ENCODE assay signal across 8 cellular contexts in the genomic region with DNA sequence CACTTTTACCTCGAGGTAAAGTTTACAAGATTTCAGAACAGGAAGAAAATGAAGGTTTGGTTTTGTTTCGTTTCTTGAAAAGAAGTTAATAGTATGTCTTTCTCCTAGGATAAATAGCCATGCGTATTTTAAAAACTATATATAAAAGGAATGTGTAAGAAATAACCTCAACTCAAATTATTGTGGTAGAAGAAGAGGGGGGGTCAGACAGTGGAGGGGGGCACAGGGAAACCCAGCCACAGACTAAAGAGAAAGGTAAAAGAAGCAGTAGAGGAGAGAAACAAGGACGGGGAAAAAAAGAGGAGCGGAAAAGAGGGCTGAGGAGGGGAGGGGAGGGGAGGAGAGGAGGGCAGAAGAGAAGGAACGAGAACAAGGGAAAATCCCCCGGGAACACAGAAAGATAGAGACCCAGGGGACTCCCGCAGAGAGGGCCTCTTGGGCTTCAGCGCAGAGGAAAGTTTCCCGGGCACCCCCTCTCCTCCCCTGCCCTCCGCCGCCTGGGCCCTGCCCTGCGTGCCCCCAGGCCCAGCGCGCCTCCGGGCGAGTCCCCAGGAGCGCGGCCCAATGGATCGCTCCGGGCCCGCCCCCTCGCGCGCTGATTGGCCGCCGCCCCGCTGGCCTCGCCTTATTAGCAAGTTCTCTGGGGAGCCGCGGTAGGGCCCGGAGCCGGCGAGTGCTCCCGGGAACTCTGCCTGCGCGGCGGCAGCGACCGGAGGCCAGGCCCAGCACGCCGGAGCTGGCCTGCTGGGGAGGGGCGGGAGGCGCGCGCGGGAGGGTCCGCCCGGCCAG. TPM values are rescaled to one million over a fixed set of nuclear protein-coding genes. Genes with fewer than 3 reads are reported as not detected.
DNase-seq lines count a peak whose midpoint lies in the region; ATAC-seq and TF ChIP-seq lines count a peak whose summit lies in the region.

A gene (plus strand): TSS at position 656 of the 789 bp plus-strand sequence. CDS start 235 bp downstream, outside the sequence.

- H3K36me3 ChIP-seq in WERI-Rb-1 (peaks cover 5% of the 10 kb centered on the region), mesodermal cell (ENCODE audit: control insufficient read depth, insufficient read depth, low read length) (peaks cover 28% of the 10 kb centered on the region)

- H3K9me3 ChIP-seq in WERI-Rb-1 (ENCODE audit: severe bottlenecking) (no peaks in the 10 kb centered on the region), mesodermal cell (ENCODE audit: control insufficient read depth, low read length) (no peaks in the 10 kb centered on the region)

- peaks cover 50% of the 10 kb centered on the region for H3K4me1 ChIP-seq in mesodermal cell (ENCODE audit: control insufficient read depth, insufficient read depth, low read length, poor library complexity, severe bottlenecking)

- CTCF ChIA-PET in GM10248 (lab: Yijun Ruan, JAX), result no interaction called here

- DNase-seq in A172 (ENCODE audit: low spot score) (peak; percentile 66), GM10248 (ENCODE audit: extremely low spot score) (peak; percentile 86), NCI-H1105 (lab: John Stamatoyannopoulos, UW) (peak; percentile 75), WERI-Rb-1 (peak; percentile 92), epithelial cell of proximal tubule (ENCODE audit: low read depth) (no peak)
- peak in 1 of 2 donors; percentile 70 for DNase-seq in stimulated activated effector memory CD8-positive, alpha-beta T cell treated with anti-CD3 and anti-CD28 coated beads, Interleukin-12 subunit alpha, Interleukin-12 subunit beta, amount 100 ng/mL, for 72 hours (ENCODE audit: low spot score in 2 of 2)

- no peak within 1 kb of the TSS for H3K27ac Mint-ChIP-seq in stimulated activated effector memory CD8-positive, alpha-beta T cell treated with anti-CD3 and anti-CD28 coated beads, Interleukin-12 subunit alpha, Interleukin-12 subunit beta, amount 100 ng/mL, for 72 hours

- 0 out of 2 replicates have a peak within 1 kb of the TSS, but pooled peaks have one; percentile 14 for H3K27ac ChIP-seq in WERI-Rb-1
- H3K27ac ChIP-seq in mesodermal cell (ENCODE audit: low read depth, low read length, severe bottlenecking), result peak within 1 kb of the TSS; percentile 79

- H3K4me1 Mint-ChIP-seq in stimulated activated effector memory CD8-positive, alpha-beta T cell treated with anti-CD3 and anti-CD28 coated beads, Interleukin-12 subunit alpha, Interleukin-12 subunit beta, amount 100 ng/mL, for 72 hours, result peaks cover 45% of the 10 kb centered on the region

- peak within 1 kb of the TSS; percentile 73 for H3K4me3 Mint-ChIP-seq in stimulated activated effector memory CD8-positive, alpha-beta T cell treated with anti-CD3 and anti-CD28 coated beads, Interleukin-12 subunit alpha, Interleukin-12 subunit beta, amount 100 ng/mL, for 72 hours

- peaks cover 65% of the 10 kb centered on the region for H3K27me3 ChIP-seq in WERI-Rb-1 (ENCODE audit: insufficient read depth, low read depth, severe bottlenecking)

- 0 to 1% methylated on average over 22 to 44 of the region's 49 CpGs for WGBS in mesodermal cell (ENCODE audit: insufficient coverage in 2 of 2), 2 experiments

- TF ChIP-seq CTCF in GM10248 (IDR thresholded peaks at IDR 0.05; ENCODE audit: control extremely low read depth, extremely low read depth, low read depth, missing control alignments) (no peak), WERI-Rb-1 (IDR thresholded peaks at IDR 0.05; ENCODE audit: low read depth, low read length) (no peak), epithelial cell of proximal tubule (conservative IDR thresholded peaks at IDR 0.05; ENCODE audit: low read depth, low read length) (no peak)

- H3K36me3 Mint-ChIP-seq in stimulated activated effector memory CD8-positive, alpha-beta T cell treated with anti-CD3 and anti-CD28 coated beads, Interleukin-12 subunit alpha, Interleukin-12 subunit beta, amount 100 ng/mL, for 72 hours, result peaks cover 26% of the 10 kb centered on the region

- H3K4me3 ChIP-seq in WERI-Rb-1 (ENCODE audit: low read depth, low read length) (peak within 1 kb of the TSS; percentile 57), epithelial cell of proximal tubule (ENCODE audit: low read depth, low read length) (peak within 1 kb of the TSS; percentile 60), mesodermal cell (ENCODE audit: extremely low read depth, insufficient read depth, low read length, poor library complexity, severe bottlenecking) (peak within 1 kb of the TSS; percentile 91)

- peak; percentile 88 for ATAC-seq in HG02571 (IDR thresholded peaks at IDR 0.05; ENCODE audit: unreplicated experiment)
- ATAC-seq in stimulated activated effector memory CD8-positive, alpha-beta T cell treated with anti-CD3 and anti-CD28 coated beads, Interleukin-12 subunit alpha, Interleukin-12 subunit beta, amount 100 ng/mL, for 72 hours, result peak; percentile 80

- no peaks in the 10 kb centered on the region for H3K9me3 Mint-ChIP-seq in stimulated activated effector memory CD8-positive, alpha-beta T cell treated with anti-CD3 and anti-CD28 coated beads, Interleukin-12 subunit alpha, Interleukin-12 subunit beta, amount 100 ng/mL, for 72 hours

- POLR2A ChIA-PET in GM10248 (lab: Yijun Ruan, JAX), result no interaction called here

RNA-seq across cellular contexts. Expression of the gene that starts here (rescaled TPM):
- total RNA-seq in A172 (2014; rRNA removed; shearing (Covaris generic)), result 6.0 and 9.9 TPM in 2 replicates
- total RNA-seq in epithelial cell of proximal tubule, result 0.65 and 1.6 TPM in 2 replicates
- polyA plus RNA-seq in mesodermal cell (2013, experiment 1 of 2), result 168 TPM
- 152 TPM for polyA plus RNA-seq in mesodermal cell (2013, experiment 2 of 2)
